19 cellular contexts compared by ENCODE assay signal in genomic region chr17:63707151-63707550, GRCh38. TPM values are rescaled to one million over a fixed set of nuclear protein-coding genes. Genes with fewer than 3 reads are reported as not detected.
DNase-seq lines count a peak whose midpoint lies in the region; ATAC-seq and TF ChIP-seq lines count a peak whose summit lies in the region.
"Had no signal": no experiment of that assay in that cellular context is flagged by ENCODE, and none has a peak within 500 bp of the region (broad histone marks: within the 10 kb centered on the region; RNA-seq: fewer than 3 reads in every experiment).

No MANE protein-coding gene starts in this region.

- H3K4me3 ChIP-seq in BLaER1, result no peak overlapping the region
- H3K4me3 ChIP-seq in CD8-positive, alpha-beta T cell (ENCODE audit: low read depth, low read length), result peak overlapping the region; percentile 42
- H3K4me3 ChIP-seq in esophagus muscularis mucosa, result no peak overlapping the region
- H3K4me3 ChIP-seq: GM12878, right atrium auricular region, stomach had no signal

- H3K27ac ChIP-seq in BLaER1 (no peak overlapping the region), esophagus muscularis mucosa (replicated peaks in 1 of 4) (no peak overlapping the region)
- peak overlapping the region; percentile 67 for H3K27ac ChIP-seq in CD8-positive, alpha-beta T cell (ENCODE audit: low read depth, low read length)
- H3K27ac ChIP-seq: brain microvascular endothelial cell, right atrium auricular region had no signal

- H3K4me1 Mint-ChIP-seq in CD8-positive, alpha-beta T cell (ENCODE audit: low read depth), result peaks cover 83% of the 10 kb centered on the region
- H3K4me1 Mint-ChIP-seq in activated CD8-positive, alpha-beta T cell treated with anti-CD3 and anti-CD28 coated beads, Interleukin-2, amount 10 ng/mL, durations not matched to agents 7 days and 5 days (ENCODE audit: low read depth), result peaks cover 80% of the 10 kb centered on the region
- peaks cover 48 to 74% (median 66%) of the 10 kb centered on the region in 3 donors for H3K4me1 Mint-ChIP-seq in naive B cell

- H3K36me3 ChIP-seq in BLaER1 (peaks cover 92% of the 10 kb centered on the region), esophagus muscularis mucosa (peaks cover 52 to 95% (median 93%) of the 10 kb centered on the region in 4 donors)
- H3K36me3 ChIP-seq in CD8-positive, alpha-beta T cell (ENCODE audit: insufficient read depth, low read length), result no peaks in the 10 kb centered on the region

- H3K4me3 Mint-ChIP-seq in CD8-positive, alpha-beta T cell, result peak overlapping the region; percentile 78
- H3K4me3 Mint-ChIP-seq in activated CD8-positive, alpha-beta T cell treated with anti-CD3 and anti-CD28 coated beads, Interleukin-2, amount 10 ng/mL, durations not matched to agents 7 days and 5 days, result peak overlapping the region; percentile 52
- H3K4me3 Mint-ChIP-seq in naive B cell, result no peak overlapping the region

- H3K27ac Mint-ChIP-seq in CD8-positive, alpha-beta T cell, result peak overlapping the region; percentile 94
- H3K27ac Mint-ChIP-seq in activated CD8-positive, alpha-beta T cell treated with anti-CD3 and anti-CD28 coated beads, Interleukin-2, amount 10 ng/mL, durations not matched to agents 7 days and 5 days, result peak overlapping the region; percentile 74
- peak overlapping the region in 4 of 6 donors; percentile 32 to 89 (median 68) for H3K27ac Mint-ChIP-seq in naive B cell

- TF ChIP-seq POLR2A in esophagus muscularis mucosa (IDR thresholded peaks at IDR 0.05; ENCODE audit: low read depth), result no peak

- no peak overlapping the region; the same call in 1 of the 2 replicates for H3K9ac ChIP-seq in BLaER1

- over 99% methylated on average over 8 of the region's 11 CpGs for WGBS in esophagus muscularis mucosa

- peaks cover 50% of the 10 kb centered on the region for H3K36me3 Mint-ChIP-seq in CD8-positive, alpha-beta T cell
- H3K36me3 Mint-ChIP-seq in activated CD8-positive, alpha-beta T cell treated with anti-CD3 and anti-CD28 coated beads, Interleukin-2, amount 10 ng/mL, durations not matched to agents 7 days and 5 days (ENCODE audit: low read depth), result peaks cover 64% of the 10 kb centered on the region
- H3K36me3 Mint-ChIP-seq in naive B cell, result peaks cover 0 to 8% of the 10 kb centered on the region in 2 donors

- DNase-seq in CD8-positive, alpha-beta T cell, result peak in 4 of 7 experiments; percentile 36 to 73 (median 58)
- DNase-seq in activated CD8-positive, alpha-beta T cell treated with anti-CD3 and anti-CD28 coated beads, Interleukin-2, amount 10 ng/mL, durations not matched to agents 7 days and 5 days, result no peak
- DNase-seq in naive B cell (no peak), inferior parietal cortex (ENCODE audit: extremely low spot score) (no peak), esophagus muscularis mucosa (ENCODE audit: extremely low spot score) (no peak)
- no peak for DNase-seq in stimulated activated CD4-positive, alpha-beta T cell treated with anti-CD3 and anti-CD28 coated beads, Interleukin-4, amount 100 ng/mL, for 1 hour
- DNase-seq: brain microvascular endothelial cell; cortex of kidney; DMS 273 treated with DMSO at 0.1 percent for 48 hours; foreskin fibroblast; GF-D8; NCI-H187 treated with DMSO at 0.1 percent for 48 hours; stimulated activated CD4-positive, alpha-beta T cell treated with anti-CD3 and anti-CD28 coated beads, Interleukin-15, amount 100 ng/mL, for 24 hours; stomach; SW 1271 had no signal

- no peak for TF ChIP-seq EP300 in esophagus muscularis mucosa (IDR thresholded peaks at IDR 0.05)

- H3K9me3 ChIP-seq in BLaER1, result no peaks in the 10 kb centered on the region
- no peaks in the 10 kb centered on the region for H3K9me3 ChIP-seq in CD8-positive, alpha-beta T cell (ENCODE audit: low read length)
- H3K9me3 ChIP-seq in esophagus muscularis mucosa, result no peaks in the 10 kb centered on the region
- H3K9me3 ChIP-seq: right atrium auricular region, stomach had no signal

- peak overlapping the region; percentile 50; the same call in 1 of the 2 replicates for H3K4me2 ChIP-seq in BLaER1

- POLR2A ChIA-PET in CD8-positive, alpha-beta T cell (lab: Charles Lee), result interaction anchor here (0.7 to 15.8 kb wide), 13 partner anchors 8 to 324 kb away, joined by 3 to 649 read pairs (median 6); partner anchors contain the start of genes CCDC47, DDX42, ICAM2 and LIMD2
- POLR2A ChIA-PET in activated CD8-positive, alpha-beta T cell treated with anti-CD3 and anti-CD28 coated beads, Interleukin-2, amount 10 ng/mL, durations not matched to agents 7 days and 5 days (lab: Charles Lee), result interaction anchor here (1.0 to 11.2 kb wide), 3 partner anchors 11 to 121 kb away, joined by 3 to 150 read pairs (median 4); no protein-coding TSS in a partner anchor

- intact Hi-C loops in CD8-positive, alpha-beta T cell (cut with DNase I, micrococcal nuclease), result no loop called here
- intact Hi-C loops in esophagus muscularis mucosa (cut with DNase I), result no loop called here

- CTCF ChIA-PET in CD8-positive, alpha-beta T cell (lab: Charles Lee), result interaction anchor here (0.6 to 10.3 kb wide), 4 partner anchors 14 to 281 kb away, joined by 3 to 233 read pairs (median 4); no protein-coding TSS in a partner anchor
- CTCF ChIA-PET in activated CD8-positive, alpha-beta T cell treated with anti-CD3 and anti-CD28 coated beads, Interleukin-2, amount 10 ng/mL, durations not matched to agents 7 days and 5 days (lab: Charles Lee), result interaction anchor here (1.2 to 7.3 kb wide), 3 partner anchors 11 to 127 kb away, joined by 3 to 85 read pairs (median 3); no protein-coding TSS in a partner anchor

- no peak for TF ChIP-seq CTCF in CD8-positive, alpha-beta T cell (IDR thresholded peaks at IDR 0.05)
- no peak for TF ChIP-seq CTCF in esophagus muscularis mucosa (IDR thresholded peaks at IDR 0.05)

- peaks cover 49% of the 10 kb centered on the region for H3K4me1 ChIP-seq in BLaER1
- H3K4me1 ChIP-seq in CD8-positive, alpha-beta T cell (ENCODE audit: insufficient read depth, low read length), result peaks cover 85% of the 10 kb centered on the region
- H3K4me1 ChIP-seq in esophagus muscularis mucosa, result peaks cover 0 to 8% (median 2%) of the 10 kb centered on the region in 4 donors
- H3K4me1 ChIP-seq: right atrium auricular region had no signal

- H3K27me3 ChIP-seq in BLaER1 (no peaks in the 10 kb centered on the region), esophagus muscularis mucosa (no peaks in the 10 kb centered on the region)
- no peaks in the 10 kb centered on the region for H3K27me3 ChIP-seq in CD8-positive, alpha-beta T cell (ENCODE audit: insufficient read depth, low read length)
- H3K27me3 ChIP-seq: brain microvascular endothelial cell, right atrium auricular region, stomach had no signal

- H4K20me1 ChIP-seq in BLaER1, result peaks cover 48% of the 10 kb centered on the region

- no peaks in the 10 kb centered on the region for H3K9me3 Mint-ChIP-seq in CD8-positive, alpha-beta T cell
- H3K9me3 Mint-ChIP-seq in activated CD8-positive, alpha-beta T cell treated with anti-CD3 and anti-CD28 coated beads, Interleukin-2, amount 10 ng/mL, durations not matched to agents 7 days and 5 days (ENCODE audit: insufficient read depth), result no peaks in the 10 kb centered on the region
- H3K9me3 Mint-ChIP-seq in naive B cell, result no peaks in the 10 kb centered on the region

- peak; percentile 58 for ATAC-seq in CD8-positive, alpha-beta T cell
- peak; percentile 4 for ATAC-seq in activated CD8-positive, alpha-beta T cell treated with anti-CD3 and anti-CD28 coated beads, Interleukin-2, amount 10 ng/mL, durations not matched to agents 7 days and 5 days
- ATAC-seq in naive B cell (ENCODE audit: low read depth in 2 of 2), result no peak
- ATAC-seq: GM12878, HCT116 had no signal

- H3K27me3 Mint-ChIP-seq in CD8-positive, alpha-beta T cell (ENCODE audit: low read depth), result no peaks in the 10 kb centered on the region
- H3K27me3 Mint-ChIP-seq in activated CD8-positive, alpha-beta T cell treated with anti-CD3 and anti-CD28 coated beads, Interleukin-2, amount 10 ng/mL, durations not matched to agents 7 days and 5 days (ENCODE audit: low read depth), result no peaks in the 10 kb centered on the region
- H3K27me3 Mint-ChIP-seq in naive B cell, result no peaks in the 10 kb centered on the region

RNA-seq across cellular contexts. Expression of gene LIMD2, which starts 7.2 kb away (rescaled TPM):
- total RNA-seq in CD8-positive, alpha-beta T cell, result 100 to 1,000 TPM; 828 to 849 TPM
- 100 to 1,000 TPM; 308 to 309 TPM for total RNA-seq in activated CD8-positive, alpha-beta T cell treated with anti-CD3 and anti-CD28 coated beads, Interleukin-2, amount 10 ng/mL, durations not matched to agents 7 days and 5 days
- polyA plus RNA-seq in naive B cell (ENCODE audit: low read depth in 6 of 6), result 100 to 1,000 TPM; 557 to 994 (median 667) TPM
- total RNA-seq in esophagus muscularis mucosa, result 10 to 100 TPM in 2 of 4 donors, 1 to 10 TPM in 2; 3.1 to 14.9 (median 8.0) TPM

RNA-seq across cellular contexts. Expression of gene STRADA, which starts 34.4 kb away (rescaled TPM):
- 10 to 100 TPM; 54.7 to 63.6 TPM for total RNA-seq in CD8-positive, alpha-beta T cell
- total RNA-seq in activated CD8-positive, alpha-beta T cell treated with anti-CD3 and anti-CD28 coated beads, Interleukin-2, amount 10 ng/mL, durations not matched to agents 7 days and 5 days, result 10 to 100 TPM; 46.0 to 49.9 TPM
- polyA plus RNA-seq in naive B cell (ENCODE audit: low read depth in 6 of 6), result 10 to 100 TPM; 21.1 to 33.2 (median 26.3) TPM
- 10 to 100 TPM; 18.2 to 20.5 (median 20.1) TPM for total RNA-seq in esophagus muscularis mucosa

Comparison
In these comparisons a context has a peak if more than half of its experiments do, and no peak if none do; other contexts are left out.
1. ATAC-seq: peak in CD8-positive, alpha-beta T cell (single experiment) and activated CD8-positive, alpha-beta T cell treated with anti-CD3 and anti-CD28 coated beads, Interleukin-2, amount 10 ng/mL, durations not matched to agents 7 days and 5 days (single experiment); none in naive B cell (0 of 2).
2. DNase-seq: peak in CD8-positive, alpha-beta T cell (4 of 7); none in activated CD8-positive, alpha-beta T cell treated with anti-CD3 and anti-CD28 coated beads, Interleukin-2, amount 10 ng/mL, durations not matched to agents 7 days and 5 days (single experiment), naive B cell (single experiment), inferior parietal cortex (single experiment), esophagus muscularis mucosa (single experiment) and stimulated activated CD4-positive, alpha-beta T cell treated with anti-CD3 and anti-CD28 coated beads, Interleukin-4, amount 100 ng/mL, for 1 hour (single experiment).
3. H3K4me3 Mint-ChIP-seq: peak in CD8-positive, alpha-beta T cell (single experiment) and activated CD8-positive, alpha-beta T cell treated with anti-CD3 and anti-CD28 coated beads, Interleukin-2, amount 10 ng/mL, durations not matched to agents 7 days and 5 days (single experiment); none in naive B cell (0 of 8).
4. RNA of gene LIMD2, which starts 7.2 kb away (total RNA-seq): 828 to 849 TPM in CD8-positive, alpha-beta T cell and 308 to 309 TPM in activated CD8-positive, alpha-beta T cell treated with anti-CD3 and anti-CD28 coated beads, Interleukin-2, amount 10 ng/mL, durations not matched to agents 7 days and 5 days; 3.1 to 14.9 TPM in esophagus muscularis mucosa; every median in the first group is over 10 times any median in the second.
5. Peak in every context shown above with its lines, with median percentiles within 50 percentile points of each other: H3K27ac Mint-ChIP-seq.